Comparison of ENCODE assay signal across 15 cellular contexts in genomic region chr2:175786705-175787104, GRCh38.
DNase-seq lines count a peak whose midpoint lies in the region; ATAC-seq and TF ChIP-seq lines count a peak whose summit lies in the region.
"Had no signal": no experiment of that assay in that cellular context is flagged by ENCODE, and none has a peak within 500 bp of the region (broad histone marks: within the 10 kb centered on the region; RNA-seq: fewer than 3 reads in every experiment).

No MANE protein-coding gene starts in this region.

- no peak for TF ChIP-seq CTCF in psoas muscle (IDR thresholded peaks at IDR 0.05)
- no peak for TF ChIP-seq CTCF in WTC11 (IDR thresholded peaks at IDR 0.05)

- POLR2A ChIA-PET in HEK293T (lab: Yijun Ruan, JAX) = no interaction called here
- POLR2A ChIA-PET in WTC11 (lab: Charles Lee) = no interaction called here

- H3K9me3 ChIP-seq in psoas muscle = no peaks in the 10 kb centered on the region
- H3K9me3 ChIP-seq: A549, BE2C had no signal

- peak in 1 of 4 donors; percentile 58 for ATAC-seq in psoas muscle
- ATAC-seq in WTC11 = no peak
- ATAC-seq: A549, HCT116 had no signal

- H3K4me1 Mint-ChIP-seq in WTC11 = no peaks in the 10 kb centered on the region
- H3K4me1 Mint-ChIP-seq: CD4-positive, alpha-beta memory T cell had no signal

- peak overlapping the region; percentile 27 for H3K27ac ChIP-seq in psoas muscle
- H3K27ac ChIP-seq: A549, C4-2B, HL-60 had no signal

- CTCF ChIA-PET in HEK293T (lab: Yijun Ruan, JAX) = no interaction called here
- CTCF ChIA-PET in WTC11 (lab: Charles Lee) = no interaction called here

- no peak overlapping the region for H3K4me3 Mint-ChIP-seq in WTC11
- H3K4me3 Mint-ChIP-seq: CD4-positive, alpha-beta memory T cell had no signal

- H3K4me3 ChIP-seq in psoas muscle = no peak overlapping the region
- H3K4me3 ChIP-seq: A549 had no signal

- no peaks in the 10 kb centered on the region for H3K36me3 Mint-ChIP-seq in WTC11
- H3K36me3 Mint-ChIP-seq: CD4-positive, alpha-beta memory T cell had no signal

- H3K36me3 ChIP-seq in psoas muscle (ENCODE audit: insufficient read depth in 1 of 2, low read depth in 1 of 2) = no peaks in the 10 kb centered on the region
- H3K36me3 ChIP-seq: BE2C had no signal

- no peaks in the 10 kb centered on the region for H3K27me3 ChIP-seq in psoas muscle (ENCODE audit: insufficient read depth in 3 of 3, low read length in 2 of 3)
- H3K27me3 ChIP-seq: BE2C had no signal

- peaks cover 5% of the 10 kb centered on the region for H3K4me1 ChIP-seq in psoas muscle
- H3K4me1 ChIP-seq: A549, BE2C had no signal

- 24 to 46% (median 32%) methylated on average over 2 of the region's 2 CpGs for WGBS in psoas muscle, 3 donors

- intact Hi-C loops in psoas muscle (cut with DNase I) = no loop called here

- H3K27ac Mint-ChIP-seq in WTC11 = no peak overlapping the region
- H3K27ac Mint-ChIP-seq: CD4-positive, alpha-beta memory T cell had no signal

- DNase-seq in NCI-H748 (lab: John Stamatoyannopoulos, UW; ENCODE audit: unreplicated experiment) (peak; percentile 31), NCI-H748 treated with DMSO at 0.1 percent for 48 hours (lab: John Stamatoyannopoulos, UW) (no peak), HEK293T (ENCODE audit: extremely low spot score) (no peak), NCI-H69 (lab: John Stamatoyannopoulos, UW) (peak; percentile 40), psoas muscle (no peak), cortex of kidney (lab: John Stamatoyannopoulos, UW) (no peak), WTC11 (ENCODE audit: low spot score) (no peak), dedifferentiated amniotic fluid mesenchymal stem cell (ENCODE audit: extremely low spot score) (no peak)
- DNase-seq: BE2C; CD4-positive, alpha-beta memory T cell; DND-41 had no signal

- H3K27me3 Mint-ChIP-seq in WTC11 (ENCODE audit: low read depth) = no peaks in the 10 kb centered on the region

- H3K9me3 Mint-ChIP-seq in WTC11 = no peaks in the 10 kb centered on the region

TF ChIP-seq in HEK293T, 16 proteins besides CTCF, POLR2A, EP300 and RAD21:
- TF ChIP-seq, protein P1, sequence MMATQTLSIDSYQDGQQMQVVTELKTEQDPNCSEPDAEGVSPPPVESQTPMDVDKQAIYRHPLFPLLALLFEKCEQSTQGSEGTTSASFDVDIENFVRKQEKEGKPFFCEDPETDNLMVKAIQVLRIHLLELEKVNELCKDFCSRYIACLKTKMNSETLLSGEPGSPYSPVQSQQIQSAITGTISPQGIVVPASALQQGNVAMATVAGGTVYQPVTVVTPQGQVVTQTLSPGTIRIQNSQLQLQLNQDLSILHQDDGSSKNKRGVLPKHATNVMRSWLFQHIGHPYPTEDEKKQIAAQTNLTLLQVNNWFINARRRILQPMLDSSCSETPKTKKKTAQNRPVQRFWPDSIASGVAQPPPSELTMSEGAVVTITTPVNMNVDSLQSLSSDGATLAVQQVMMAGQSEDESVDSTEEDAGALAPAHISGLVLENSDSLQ (IDR thresholded peaks at IDR 0.05) = peak; percentile 52
- no peak for TF ChIP-seq ZNF384 (IDR thresholded peaks at IDR 0.05)
- no peak for TF ChIP-seq CTBP1 (IDR thresholded peaks at IDR 0.05; ENCODE audit: borderline replicate concordance)

TF ChIP-seq in WTC11, 78 proteins besides CTCF, POLR2A, EP300 and RAD21:
- TF ChIP-seq PRRX2 (CRISPR knock-in tag; IDR thresholded peaks at IDR 0.05) (no peak), TEAD4 (CRISPR knock-in tag; IDR thresholded peaks at IDR 0.05) (no peak), NFYB (CRISPR knock-in tag; conservative IDR thresholded peaks at IDR 0.05; ENCODE audit: low read depth) (no peak), ESRRA (CRISPR knock-in tag; IDR thresholded peaks at IDR 0.05; ENCODE audit: borderline replicate concordance) (no peak), ZNF232 (CRISPR knock-in tag; IDR thresholded peaks at IDR 0.05) (no peak), CREM (CRISPR knock-in tag; IDR thresholded peaks at IDR 0.05) (no peak), OVOL2 (CRISPR knock-in tag; IDR thresholded peaks at IDR 0.05; ENCODE audit: borderline replicate concordance) (no peak), RORB (CRISPR knock-in tag; IDR thresholded peaks at IDR 0.05) (no peak)
- TF ChIP-seq, protein P2, sequence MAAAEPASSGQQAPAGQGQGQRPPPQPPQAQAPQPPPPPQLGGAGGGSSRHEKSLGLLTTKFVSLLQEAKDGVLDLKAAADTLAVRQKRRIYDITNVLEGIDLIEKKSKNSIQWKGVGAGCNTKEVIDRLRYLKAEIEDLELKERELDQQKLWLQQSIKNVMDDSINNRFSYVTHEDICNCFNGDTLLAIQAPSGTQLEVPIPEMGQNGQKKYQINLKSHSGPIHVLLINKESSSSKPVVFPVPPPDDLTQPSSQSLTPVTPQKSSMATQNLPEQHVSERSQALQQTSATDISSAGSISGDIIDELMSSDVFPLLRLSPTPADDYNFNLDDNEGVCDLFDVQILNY (CRISPR knock-in tag; IDR thresholded peaks at IDR 0.05) = no peak
- TF ChIP-seq, protein P3, sequence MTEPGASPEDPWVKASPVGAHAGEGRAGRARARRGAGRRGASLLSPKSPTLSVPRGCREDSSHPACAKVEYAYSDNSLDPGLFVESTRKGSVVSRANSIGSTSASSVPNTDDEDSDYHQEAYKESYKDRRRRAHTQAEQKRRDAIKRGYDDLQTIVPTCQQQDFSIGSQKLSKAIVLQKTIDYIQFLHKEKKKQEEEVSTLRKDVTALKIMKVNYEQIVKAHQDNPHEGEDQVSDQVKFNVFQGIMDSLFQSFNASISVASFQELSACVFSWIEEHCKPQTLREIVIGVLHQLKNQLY (CRISPR knock-in tag; IDR thresholded peaks at IDR 0.05) = no peak

Comparison
In these comparisons a context has a peak if more than half of its experiments do, and no peak if none do; other contexts are left out.
1. DNase-seq: peak in NCI-H748 (single experiment) and NCI-H69 (single experiment); none in NCI-H748 treated with DMSO at 0.1 percent for 48 hours (single experiment), HEK293T (single experiment), psoas muscle (0 of 2), cortex of kidney (single experiment), WTC11 (single experiment) and dedifferentiated amniotic fluid mesenchymal stem cell (single experiment).